ENCODE assay signal across 25 cellular contexts in the genomic region with DNA sequence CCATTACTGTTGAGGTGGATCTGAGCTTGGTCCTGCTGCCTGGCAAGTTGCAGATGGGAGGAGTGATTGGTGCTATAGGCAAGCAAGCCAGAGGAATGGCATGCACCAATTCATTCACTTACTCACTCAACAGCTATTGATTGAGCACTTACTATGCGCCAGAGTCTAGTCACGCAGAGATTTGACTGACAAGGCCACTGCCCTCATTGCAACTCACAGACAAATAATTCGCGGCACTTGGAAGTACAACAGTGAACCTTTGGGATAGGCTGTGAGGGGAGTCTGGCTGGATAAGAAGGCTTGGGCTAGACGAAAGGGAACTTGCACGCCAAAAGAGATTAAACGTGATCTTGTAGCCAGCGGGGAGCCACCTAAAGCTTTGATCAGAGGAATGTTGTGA.
"Had no signal": no experiment of that assay in that cellular context is flagged by ENCODE, and none has a peak within 500 bp of the region (broad histone marks: within the 10 kb centered on the region; RNA-seq: fewer than 3 reads in every experiment).

No MANE protein-coding gene starts in this region.

- H3K4me3 ChIP-seq: left lung, lower lobe of right lung, ovary, right atrium auricular region, right lobe of liver, smooth muscle cell, tibial nerve, upper lobe of left lung, vagina had no signal

- H3K36me3 ChIP-seq: left lung, lower lobe of right lung, ovary, right atrium auricular region, right lobe of liver, tibial nerve, upper lobe of left lung, vagina had no signal

- H3K27ac ChIP-seq: left lung, lower lobe of right lung, ovary, right atrium auricular region, right lobe of liver, tibial nerve, upper lobe of left lung, vagina had no signal

- ATAC-seq: left colon; left lung; lower lobe of right lung; naive thymus-derived CD8-positive, alpha-beta T cell; right lobe of liver; stimulated activated memory B cell treated with anti-CD40 and anti-IgM and Interleukin-4, amounts not matched to agents 10 μg/mL and 1 μg/mL and 100 μg/mL, for 72 hours; stimulated activated naive CD8-positive, alpha-beta T cell treated with anti-CD3 and anti-CD28 coated beads, Interleukin-15, amount 100 ng/mL, for 72 hours had no signal

- H3K4me1 ChIP-seq: left lung, lower lobe of right lung, right atrium auricular region, right lobe of liver, tibial nerve, upper lobe of left lung, vagina had no signal

- FAIRE-seq: islet of Langerhans, kidney had no signal

- H3K4me2 ChIP-seq: smooth muscle cell had no signal

- H3K9me3 ChIP-seq: left lung, lower lobe of right lung, ovary, right atrium auricular region, right lobe of liver, tibial nerve, upper lobe of left lung, vagina had no signal

- H3K27me3 ChIP-seq: left lung, ovary, right atrium auricular region, right lobe of liver, tibial nerve, upper lobe of left lung, vagina had no signal

- DNase-seq: hypothalamus; immature natural killer cell; kidney; left colon; left lung; lower lobe of right lung; mammary epithelial cell; mesenchymal stem cell; naive thymus-derived CD8-positive, alpha-beta T cell; ovary; right lobe of liver; stimulated activated CD4-positive, alpha-beta T cell treated with anti-CD3 and anti-CD28 coated beads, Interleukin-1b, Interleukin-23, amount 100 ng/mL, for 48 hours; stimulated activated CD4-positive, alpha-beta T cell treated with anti-CD3 and anti-CD28 coated beads, Interleukin-2, amount 100 ng/mL, for 48 hours; stimulated activated CD4-positive, alpha-beta T cell treated with anti-CD3 and anti-CD28 coated beads, Interleukin-4, amount 100 ng/mL, for 4 hours; stimulated activated CD8-positive, alpha-beta memory T cell treated with anti-CD3 and anti-CD28 coated beads, Interleukin-4, amount 100 ng/mL, for 48 hours; stimulated activated naive CD4-positive, alpha-beta T cell treated with Interleukin-2 at 50 U/mL for 16 hours; stimulated activated naive CD8-positive, alpha-beta T cell treated with anti-CD3 and anti-CD28 coated beads, Interleukin-15, amount 100 ng/mL, for 72 hours; substantia nigra; upper lobe of left lung had no signal
